ENCODE assay signal across 8 cellular contexts in the genomic region with DNA sequence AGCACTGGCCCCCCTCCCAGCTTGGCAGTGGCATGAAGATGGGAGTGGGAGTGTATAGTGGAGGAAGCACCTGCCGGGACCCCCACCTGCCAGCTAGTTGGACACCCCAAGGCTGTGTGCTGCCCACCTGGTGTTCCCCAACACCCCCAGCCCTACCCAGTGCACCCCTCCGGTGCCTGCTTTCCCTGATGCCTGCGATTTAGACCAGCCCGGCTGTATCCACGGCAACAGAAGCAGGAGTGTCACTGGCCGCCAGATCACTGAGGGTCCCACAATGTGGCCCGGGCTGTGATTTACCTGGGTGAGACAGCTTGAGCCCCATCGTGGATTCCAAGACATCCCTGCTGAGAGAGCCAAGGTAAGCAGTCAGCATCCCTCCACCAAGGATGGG. TPM values are rescaled to one million over a fixed set of nuclear protein-coding genes. Genes with fewer than 3 reads are reported as not detected.
A peak's percentile ranks its signal among the peaks of the same experiment; 100 is the strongest.
DNase-seq lines count a peak whose midpoint lies in the region; ATAC-seq and TF ChIP-seq lines count a peak whose summit lies in the region.
"Had no signal": no experiment of that assay in that cellular context is flagged by ENCODE, and none has a peak within 500 bp of the region (broad histone marks: within the 10 kb centered on the region; RNA-seq: fewer than 3 reads in every experiment).

No MANE protein-coding gene starts in this region.

- TF ChIP-seq CTCF in kidney epithelial cell (IDR thresholded peaks at IDR 0.05; ENCODE audit: insufficient read depth, low read length, poor library complexity, severe bottlenecking) = no peak
- TF ChIP-seq CTCF in stomach (IDR thresholded peaks at IDR 0.05) = no peak

- intact Hi-C loops in stomach (cut with DNase I; ENCODE audit: low total_unique reads) = no loop called here

- H3K4me3 Mint-ChIP-seq in activated naive CD8-positive, alpha-beta T cell treated with anti-CD3 and anti-CD28 coated beads for 36 hours = peak overlapping the region; percentile 64
- H3K4me3 Mint-ChIP-seq: activated naive CD4-positive, alpha-beta T cell treated with anti-CD3 and anti-CD28 coated beads, Interleukin-2, amount 50 U/mL, for 24 hours had no signal

- peaks cover 3% of the 10 kb centered on the region; the same call in 1 of the 2 replicates for H3K4me1 ChIP-seq in HUES48 (ENCODE audit: control insufficient read depth, insufficient read depth, low read length)
- peaks cover 0 to 3% (median 0%) of the 10 kb centered on the region in 4 donors for H3K4me1 ChIP-seq in stomach
- H3K4me1 ChIP-seq in trophoblast cell (ENCODE audit: control insufficient read depth in 1 of 2, insufficient read depth in 2 of 2, low read length in 2 of 2) = no peaks in the 10 kb centered on the region

- H3K18ac ChIP-seq in trophoblast cell (ENCODE audit: low read length) = no peak overlapping the region

- H3K36me3 Mint-ChIP-seq in activated naive CD8-positive, alpha-beta T cell treated with anti-CD3 and anti-CD28 coated beads for 36 hours = no peaks in the 10 kb centered on the region
- H3K36me3 Mint-ChIP-seq: activated naive CD4-positive, alpha-beta T cell treated with anti-CD3 and anti-CD28 coated beads, Interleukin-2, amount 50 U/mL, for 24 hours had no signal

- H3K27ac ChIP-seq in HUES48 (ENCODE audit: low read depth, low read length) = no peak overlapping the region
- peak overlapping the region in 1 of 5 donors; percentile 24 for H3K27ac ChIP-seq in stomach
- no peak overlapping the region for H3K27ac ChIP-seq in trophoblast cell (ENCODE audit: low read depth, low read length)

- H3K27me3 Mint-ChIP-seq in activated naive CD8-positive, alpha-beta T cell treated with anti-CD3 and anti-CD28 coated beads for 36 hours = no peaks in the 10 kb centered on the region

- no peak overlapping the region for H2AFZ ChIP-seq in trophoblast cell (ENCODE audit: insufficient read depth, low read length, poor library complexity)

- H3K4me3 ChIP-seq in HUES48 (ENCODE audit: low read depth, low read length) (peak overlapping the region; percentile 74), kidney epithelial cell (ENCODE audit: low read depth, low read length) (peak overlapping the region; percentile 59), stomach (peak overlapping the region; percentile 39 to 50 (median 44)), trophoblast cell (ENCODE audit: low read depth, low read length) (no peak overlapping the region)

- H3K9ac ChIP-seq in HUES48 (ENCODE audit: low read depth, low read length) (no peak overlapping the region), trophoblast cell (ENCODE audit: low read length) (no peak overlapping the region)

- no peak for DNase-seq in activated naive CD8-positive, alpha-beta T cell treated with anti-CD3 and anti-CD28 coated beads for 36 hours
- DNase-seq in kidney epithelial cell (ENCODE audit: low read depth) (no peak), stomach (no peak), trophoblast cell (no peak), NCI-H2081 treated with DMSO at 0.1 percent for 48 hours (lab: John Stamatoyannopoulos, UW) (no peak)

- H3K27me3 ChIP-seq in HUES48 (ENCODE audit: control insufficient read depth, insufficient read depth, low read length) (no peaks in the 10 kb centered on the region), kidney epithelial cell (ENCODE audit: control insufficient read depth, insufficient read depth, low read length) (no peaks in the 10 kb centered on the region), stomach (peaks cover 0 to 14% (median 9%) of the 10 kb centered on the region in 3 donors), trophoblast cell (ENCODE audit: insufficient read depth, low read length) (no peaks in the 10 kb centered on the region)

- H3K14ac ChIP-seq in trophoblast cell (ENCODE audit: low read length) = no peak overlapping the region

- H4K12ac ChIP-seq in trophoblast cell (ENCODE audit: low read depth, low read length) = no peak overlapping the region

- no peak overlapping the region for H3K23ac ChIP-seq in trophoblast cell (ENCODE audit: low read length)

- WGBS in stomach, 5 donors = 0 to 47% (median 25%) methylated on average over 2 to 8 of the region's 8 CpGs
- WGBS in trophoblast cell (ENCODE audit: extremely low coverage, insufficient coverage, insufficient read length) = no CpG with 5 or more reads among the region's 8 CpGs

- no peak overlapping the region for H2BK120ac ChIP-seq in trophoblast cell (ENCODE audit: insufficient read depth, low read length, poor library complexity)

- H3K4me1 Mint-ChIP-seq in activated naive CD8-positive, alpha-beta T cell treated with anti-CD3 and anti-CD28 coated beads for 36 hours = peaks cover 7% of the 10 kb centered on the region
- H3K4me1 Mint-ChIP-seq: activated naive CD4-positive, alpha-beta T cell treated with anti-CD3 and anti-CD28 coated beads, Interleukin-2, amount 50 U/mL, for 24 hours had no signal

- no peak for TF ChIP-seq POLR2A in stomach (IDR thresholded peaks at IDR 0.05)

- no peak overlapping the region for H2BK12ac ChIP-seq in trophoblast cell (ENCODE audit: low read length)

- no peaks in the 10 kb centered on the region for H3K79me1 ChIP-seq in trophoblast cell (ENCODE audit: low read length)

- H2BK5ac ChIP-seq in trophoblast cell (ENCODE audit: low read depth, low read length, poor library complexity) = no peak overlapping the region

- no peaks in the 10 kb centered on the region for H3K36me3 ChIP-seq in HUES48 (ENCODE audit: control insufficient read depth, insufficient read depth, low read length)
- no peaks in the 10 kb centered on the region for H3K36me3 ChIP-seq in kidney epithelial cell (ENCODE audit: control insufficient read depth, insufficient read depth, low read length)
- H3K36me3 ChIP-seq in stomach = no peaks in the 10 kb centered on the region
- no peaks in the 10 kb centered on the region for H3K36me3 ChIP-seq in trophoblast cell (ENCODE audit: control insufficient read depth in 1 of 2, insufficient read depth in 2 of 2, low read length in 2 of 2)

- peaks cover 27% of the 10 kb centered on the region for H3K9me3 ChIP-seq in HUES48 (ENCODE audit: control insufficient read depth, insufficient read depth, low read length)
- H3K9me3 ChIP-seq in stomach = no peaks in the 10 kb centered on the region
- no peaks in the 10 kb centered on the region for H3K9me3 ChIP-seq in trophoblast cell (ENCODE audit: insufficient read depth, low read depth, low read length)

- no peak for TF ChIP-seq EP300 in stomach (IDR thresholded peaks at IDR 0.05)

- H2AK5ac ChIP-seq in trophoblast cell (ENCODE audit: low read length) = no peak overlapping the region

- H3K4ac ChIP-seq in trophoblast cell (ENCODE audit: low read depth, low read length) = no peak overlapping the region

- no peak for ATAC-seq in HG02852 (IDR thresholded peaks at IDR 0.05; ENCODE audit: unreplicated experiment)

- H4K91ac ChIP-seq in trophoblast cell (ENCODE audit: low read depth, low read length) = no peak overlapping the region

- H3K9me3 Mint-ChIP-seq in activated naive CD8-positive, alpha-beta T cell treated with anti-CD3 and anti-CD28 coated beads for 36 hours = no peaks in the 10 kb centered on the region
- H3K9me3 Mint-ChIP-seq: activated naive CD4-positive, alpha-beta T cell treated with anti-CD3 and anti-CD28 coated beads, Interleukin-2, amount 50 U/mL, for 24 hours had no signal

- no peak overlapping the region for H3K4me2 ChIP-seq in trophoblast cell (ENCODE audit: low read length)

- H3K79me2 ChIP-seq in trophoblast cell (ENCODE audit: control insufficient read depth, insufficient read depth, low read length, poor library complexity) = no peaks in the 10 kb centered on the region

- no peak overlapping the region for H3K27ac Mint-ChIP-seq in activated naive CD8-positive, alpha-beta T cell treated with anti-CD3 and anti-CD28 coated beads for 36 hours
- H3K27ac Mint-ChIP-seq: activated naive CD4-positive, alpha-beta T cell treated with anti-CD3 and anti-CD28 coated beads, Interleukin-2, amount 50 U/mL, for 24 hours had no signal

- H4K8ac ChIP-seq in trophoblast cell (ENCODE audit: low read depth, low read length) = no peak overlapping the region

RNA-seq across cellular contexts. Expression of gene GPR173, which starts 0.5 kb away (rescaled TPM):
- under 1 TPM; 0.56 to 0.64 TPM for total RNA-seq in activated naive CD8-positive, alpha-beta T cell treated with anti-CD3 and anti-CD28 coated beads for 36 hours
- total RNA-seq in kidney epithelial cell (4.8 and 6.4 TPM in 2 replicates), stomach (1 to 10 TPM in 2 of 5 donors, not detected in 3; 1.0 to 7.5 TPM)
- under 1 TPM in 2 of 3 donors, not detected in 1; 0.44 to 0.53 TPM for polyA plus RNA-seq in stomach
- polyA plus RNA-seq in trophoblast cell (2013) = 0.15 and 0.16 TPM in 2 replicates

RNA-seq across cellular contexts. Expression of gene TSPYL2, which starts 33.0 kb away (rescaled TPM):
- 10 to 100 TPM; 46.7 to 52.7 TPM for total RNA-seq in activated naive CD8-positive, alpha-beta T cell treated with anti-CD3 and anti-CD28 coated beads for 36 hours
- total RNA-seq in kidney epithelial cell (8.7 and 10.3 TPM in 2 replicates), stomach (100 to 1,000 TPM in 1 of 5 donors, 10 to 100 TPM in 4; 19.9 to 105 (median 48.7) TPM)
- 10 to 100 TPM; 22.1 to 50.6 (median 34.2) TPM for polyA plus RNA-seq in stomach
- 22.7 and 22.8 TPM in 2 replicates for polyA plus RNA-seq in trophoblast cell (2013)

RNA-seq across cellular contexts. Expression of gene KANTR, which starts 44.8 kb away (rescaled TPM):
- 1 to 10 TPM; 6.3 to 6.4 TPM for total RNA-seq in activated naive CD8-positive, alpha-beta T cell treated with anti-CD3 and anti-CD28 coated beads for 36 hours
- total RNA-seq in kidney epithelial cell (2.9 and 5.0 TPM in 2 replicates), stomach (10 to 100 TPM in 4 of 5 donors, 1 to 10 TPM in 1; 6.7 to 35.6 (median 18.7) TPM)
- polyA plus RNA-seq in stomach = 1 to 10 TPM; 1.1 to 6.2 (median 1.6) TPM
- polyA plus RNA-seq in trophoblast cell (2013) = 2.6 and 3.0 TPM in 2 replicates
